17 cellular contexts compared by ENCODE assay signal in genomic region chr10:109898007-109898406, GRCh38. TPM values are rescaled to one million over a fixed set of nuclear protein-coding genes. Genes with fewer than 3 reads are reported as not detected.
DNase-seq lines count a peak whose midpoint lies in the region; ATAC-seq and TF ChIP-seq lines count a peak whose summit lies in the region.
"Had no signal": no experiment of that assay in that cellular context is flagged by ENCODE, and none has a peak within 500 bp of the region (broad histone marks: within the 10 kb centered on the region; RNA-seq: fewer than 3 reads in every experiment).

No MANE protein-coding gene starts in this region.

- H3K9me3 ChIP-seq in right atrium auricular region: no peaks in the 10 kb centered on the region
- H3K9me3 ChIP-seq in aorta (ENCODE audit: control insufficient read depth, low read length): no peaks in the 10 kb centered on the region
- H3K9me3 ChIP-seq in upper lobe of right lung: no peaks in the 10 kb centered on the region
- H3K9me3 ChIP-seq: HAP-1 had no signal

- no peak overlapping the region for H3K4me3 Mint-ChIP-seq in chondrocyte (ENCODE audit: unreplicated experiment)
- H3K4me3 Mint-ChIP-seq in osteocyte (ENCODE audit: unreplicated experiment): no peak overlapping the region
- H3K4me3 Mint-ChIP-seq: CD4-positive, CD25-positive, alpha-beta regulatory T cell; IgD-negative memory B cell had no signal

- 96 to 97% methylated on average over 6 of the region's 6 CpGs for WGBS in aorta, 2 donors

- H3K27ac Mint-ChIP-seq in chondrocyte (ENCODE audit: unreplicated experiment): peak overlapping the region; percentile 93
- H3K27ac Mint-ChIP-seq in osteocyte (ENCODE audit: unreplicated experiment): peak overlapping the region; percentile 69

- H3K4me1 Mint-ChIP-seq in chondrocyte (ENCODE audit: low read depth): peaks cover 90% of the 10 kb centered on the region
- peaks cover 62% of the 10 kb centered on the region for H3K4me1 Mint-ChIP-seq in osteocyte (ENCODE audit: unreplicated experiment)

- H3K36me3 Mint-ChIP-seq in chondrocyte (ENCODE audit: low read depth) (peaks cover 7% of the 10 kb centered on the region), osteocyte (ENCODE audit: unreplicated experiment) (peaks cover 20% of the 10 kb centered on the region)

- no peak for ATAC-seq in aorta (ENCODE audit: low FRiP score)
- no peak for ATAC-seq in HG02973 (IDR thresholded peaks at IDR 0.05; ENCODE audit: unreplicated experiment)
- ATAC-seq in upper lobe of right lung: no peak

- H3K27ac ChIP-seq in right atrium auricular region (peak overlapping the region; percentile 74 to 84), aorta (ENCODE audit: low read depth in 1 of 2, low read length in 2 of 2) (peak overlapping the region; percentile 39 to 98), upper lobe of right lung (no peak overlapping the region)

- TF ChIP-seq CTCF in right atrium auricular region (IDR thresholded peaks at IDR 0.05) (no peak), chondrocyte (IDR thresholded peaks at IDR 0.05) (no peak), osteocyte (IDR thresholded peaks at IDR 0.05) (no peak), upper lobe of right lung (IDR thresholded peaks at IDR 0.05) (no peak)

- H3K4me3 ChIP-seq in right atrium auricular region: no peak overlapping the region
- no peak overlapping the region for H3K4me3 ChIP-seq in aorta (ENCODE audit: low read length in 2 of 2)
- no peak overlapping the region for H3K4me3 ChIP-seq in upper lobe of right lung
- H3K4me3 ChIP-seq: HAP-1 had no signal

- H3K4me1 ChIP-seq in right atrium auricular region: peaks cover 0 to 85% of the 10 kb centered on the region in 2 donors
- H3K4me1 ChIP-seq in aorta (ENCODE audit: control insufficient read depth in 1 of 2, insufficient read depth in 2 of 2, low read length in 2 of 2): peaks cover 18 to 26% of the 10 kb centered on the region in 2 donors
- H3K4me1 ChIP-seq in upper lobe of right lung: peaks cover 61% of the 10 kb centered on the region

- H3K9me3 Mint-ChIP-seq in chondrocyte (ENCODE audit: low read depth) (no peaks in the 10 kb centered on the region), osteocyte (ENCODE audit: unreplicated experiment) (no peaks in the 10 kb centered on the region)
- H3K9me3 Mint-ChIP-seq: CD4-positive, CD25-positive, alpha-beta regulatory T cell; IgD-negative memory B cell had no signal

- no peaks in the 10 kb centered on the region for H3K27me3 Mint-ChIP-seq in chondrocyte (ENCODE audit: low read depth)
- H3K27me3 Mint-ChIP-seq in osteocyte (ENCODE audit: unreplicated experiment): no peaks in the 10 kb centered on the region
- H3K27me3 Mint-ChIP-seq: CD4-positive, CD25-positive, alpha-beta regulatory T cell; IgD-negative memory B cell had no signal

- H3K27me3 ChIP-seq in right atrium auricular region (no peaks in the 10 kb centered on the region), aorta (ENCODE audit: control insufficient read depth in 1 of 2, insufficient read depth in 2 of 2, low read length in 1 of 2) (no peaks in the 10 kb centered on the region), upper lobe of right lung (no peaks in the 10 kb centered on the region)

- DNase-seq in right atrium auricular region (ENCODE audit: low spot score): no peak
- no peak for DNase-seq in cardiac septum (ENCODE audit: low spot score)
- no peak for DNase-seq in chondrocyte (ENCODE audit: low spot score)
- DNase-seq in osteocyte (ENCODE audit: extremely low spot score, unreplicated experiment): no peak
- no peak for DNase-seq in aorta
- no peak for DNase-seq in upper lobe of right lung
- DNase-seq in epidermal melanocyte (ENCODE audit: insufficient read length, low spot score): no peak
- DNase-seq: AML-193; CD4-positive, CD25-positive, alpha-beta regulatory T cell; DMS53; NCI-H146; NCI-H2081 treated with DMSO at 0.1 percent for 48 hours; NCI-H226; NCI-H526 had no signal

- H3K36me3 ChIP-seq in right atrium auricular region (no peaks in the 10 kb centered on the region), aorta (ENCODE audit: control insufficient read depth in 1 of 2, insufficient read depth in 2 of 2, low read length in 1 of 2) (no peaks in the 10 kb centered on the region), upper lobe of right lung (no peaks in the 10 kb centered on the region)
- H3K36me3 ChIP-seq: HAP-1 had no signal

- intact Hi-C loops in cardiac septum (cut with DNase I) (loop anchor here (5.0 kb wide), 4 partner anchors 69 to 324 kb away; partner anchors contain the start of gene MXI1), aorta (cut with DNase I) (loop anchor here in 1 of 2 donors (5.0 kb wide), 3 partner anchors 34 to 109 kb away; partner anchors contain the start of gene ADD3), upper lobe of right lung (cut with DNase I) (no loop called here)

RNA-seq across cellular contexts. Expression of gene XPNPEP1, which starts 25.3 kb away (rescaled TPM):
- total RNA-seq in right atrium auricular region (10 to 100 TPM; 41.2 to 45.2 TPM), cardiac septum (43.5 TPM), chondrocyte (79.8 to 95.7 TPM (median 80.6 TPM) in 3 replicates), osteocyte (74.5 and 86.5 TPM in 2 replicates), aorta (10 to 100 TPM; 47.5 to 68.9 TPM), upper lobe of right lung (45.2 TPM)
- 10 to 100 TPM; 28.4 to 38.9 TPM for polyA plus RNA-seq in aorta
